Comparison of ENCODE assay signal across 28 cellular contexts in the genomic region with DNA sequence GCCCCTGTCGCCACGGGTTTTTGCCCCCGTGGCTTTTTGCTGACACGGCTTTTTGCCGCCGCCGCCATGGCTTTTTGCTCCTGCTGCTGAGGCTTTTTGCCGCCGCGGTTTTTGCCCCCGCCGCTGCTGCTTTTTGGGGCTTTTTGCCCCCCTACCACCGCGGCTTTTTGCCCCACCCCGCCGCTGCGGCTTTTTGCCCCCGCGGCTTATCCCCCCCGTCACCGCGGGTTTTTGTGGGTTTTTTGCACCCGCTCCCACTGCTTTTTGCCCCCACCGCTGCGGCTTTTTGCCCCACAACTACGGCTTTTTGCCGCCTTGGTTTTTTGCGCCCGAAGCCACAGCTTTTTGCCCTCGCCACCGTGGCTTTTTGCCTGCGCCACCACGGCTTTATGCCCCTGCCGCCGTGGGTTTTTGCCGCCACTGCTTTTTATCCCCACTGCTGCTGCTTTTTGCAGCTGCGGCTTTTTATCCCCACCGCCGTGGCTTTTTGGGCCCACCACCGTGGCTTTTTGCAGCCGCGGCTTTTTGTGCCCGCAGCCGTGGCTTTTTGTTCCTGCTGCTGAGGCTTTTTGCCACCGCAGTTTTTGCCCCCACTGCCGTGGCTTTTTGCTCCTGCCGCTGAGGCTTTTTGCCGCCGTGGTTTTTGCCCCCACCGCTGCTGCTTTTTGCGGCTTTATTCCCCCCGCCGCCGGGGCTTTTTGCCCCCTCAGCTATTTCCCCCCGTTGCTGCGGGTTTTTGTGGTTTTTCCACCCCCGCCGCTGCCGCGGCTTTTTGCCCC.
DNase-seq lines count a peak whose midpoint lies in the region; ATAC-seq and TF ChIP-seq lines count a peak whose summit lies in the region.
"Had no signal": no experiment of that assay in that cellular context is flagged by ENCODE, and none has a peak within 500 bp of the region (broad histone marks: within the 10 kb centered on the region; RNA-seq: fewer than 3 reads in every experiment).

No MANE protein-coding gene starts in this region.

- H2AK5ac ChIP-seq in H9 (ENCODE audit: insufficient read length, low read length) = no peak overlapping the region

- no peak overlapping the region for H2BK5ac ChIP-seq in H9 (ENCODE audit: insufficient read length, low read length)

- TF ChIP-seq POLR2A in sigmoid colon (IDR thresholded peaks at IDR 0.05) = no peak

- no peak overlapping the region for H3K27ac Mint-ChIP-seq in H9
- H3K27ac Mint-ChIP-seq: CD8-positive, alpha-beta memory T cell; effector memory CD8-positive, alpha-beta T cell; mesothelial cell of epicardium; natural killer cell treated with Interleukin-12 subunit alpha and Interleukin-12 subunit beta and Interleukin-15 and Interleukin-18, amount 100 ng/mL, for 72 hours; stimulated activated naive B cell treated with anti-CD40 and anti-IgM and Interleukin-4, amounts not matched to agents 10 μg/mL and 1 μg/mL and 100 μg/mL, for 72 hours had no signal

- no peaks in the 10 kb centered on the region for H4K20me1 ChIP-seq in H9 (ENCODE audit: control insufficient read depth, insufficient read depth, insufficient read length)

- no peak overlapping the region for H3K4ac ChIP-seq in H9 (ENCODE audit: low read depth, low read length)

- H4K91ac ChIP-seq in H9 (ENCODE audit: insufficient read length, low read depth, low read length) = no peak overlapping the region

- no peak for ATAC-seq in left lung
- no peak for ATAC-seq in HG02938 (IDR thresholded peaks at IDR 0.05; ENCODE audit: unreplicated experiment)
- ATAC-seq in HG03378 (IDR thresholded peaks at IDR 0.05; ENCODE audit: unreplicated experiment) = no peak
- ATAC-seq in GM18502 (IDR thresholded peaks at IDR 0.05; ENCODE audit: poor library complexity, unreplicated experiment) = no peak
- no peak for ATAC-seq in GM19452 (IDR thresholded peaks at IDR 0.05; ENCODE audit: unreplicated experiment)
- ATAC-seq: effector memory CD8-positive, alpha-beta T cell; gastrocnemius medialis; GM12878; natural killer cell treated with Interleukin-12 subunit alpha and Interleukin-12 subunit beta and Interleukin-15 and Interleukin-18, amount 100 ng/mL, for 72 hours; stimulated activated naive B cell treated with anti-CD40 and anti-IgM and Interleukin-4, amounts not matched to agents 10 μg/mL and 1 μg/mL and 100 μg/mL, for 72 hours had no signal

- no peaks in the 10 kb centered on the region for H3K79me1 ChIP-seq in H9 (ENCODE audit: insufficient read depth, low read depth, low read length, poor library complexity, severe bottlenecking)

- no peak overlapping the region for H2BK120ac ChIP-seq in H9 (ENCODE audit: low read depth, low read length, poor library complexity, severe bottlenecking)

- no CpG with 5 or more reads among the region's 60 CpGs for WGBS in H9 (ENCODE audit: extremely low coverage, insufficient read length, low lambda C conversion rate)
- 94 to 97% methylated on average over 60 of the region's 60 CpGs for WGBS in sigmoid colon, 2 donors

- no peak overlapping the region for H4K8ac ChIP-seq in H9 (replicated peaks; ENCODE audit: insufficient read length, low read depth, low read length)

- H3K23ac ChIP-seq in H9 (ENCODE audit: insufficient read length, low read depth, low read length) = no peak overlapping the region

- H3T11ph ChIP-seq in H9 (ENCODE audit: low read length) = no peak overlapping the region

- no peaks in the 10 kb centered on the region for H3K4me1 Mint-ChIP-seq in H9
- H3K4me1 Mint-ChIP-seq: CD8-positive, alpha-beta memory T cell; mesothelial cell of epicardium; stimulated activated naive B cell treated with anti-CD40 and anti-IgM and Interleukin-4, amounts not matched to agents 10 μg/mL and 1 μg/mL and 100 μg/mL, for 72 hours had no signal

- peaks cover 60 to 66% of the 10 kb centered on the region in 2 experiments for H3K9me3 Mint-ChIP-seq in H9

- intact Hi-C loops in left lung (cut with DNase I) = no loop called here
- intact Hi-C loops in sigmoid colon (cut with DNase I) = no loop called here

- H2BK20ac ChIP-seq in H9 (ENCODE audit: low read depth, low read length, poor library complexity, severe bottlenecking) = no peak overlapping the region

- no peak overlapping the region for H2AFZ ChIP-seq in H9 (ENCODE audit: low read length)
- H2AFZ ChIP-seq: parathyroid adenoma had no signal

- no peaks in the 10 kb centered on the region for H3K79me2 ChIP-seq in H9 (ENCODE audit: insufficient read depth, low read length)
- H3K79me2 ChIP-seq: parathyroid adenoma had no signal

- H2BK12ac ChIP-seq in H9 (ENCODE audit: insufficient read length, low read depth, low read length) = no peak overlapping the region

- no peak for TF ChIP-seq CTCF in H9 (conservative IDR thresholded peaks at IDR 0.05)
- TF ChIP-seq CTCF in left lung (IDR thresholded peaks at IDR 0.05) = no peak
- TF ChIP-seq CTCF in sigmoid colon (IDR thresholded peaks at IDR 0.05) = no peak

- H3K9ac ChIP-seq in H9 (ENCODE audit: extremely low read depth, insufficient read length, low read length) = no peak overlapping the region
- H3K9ac ChIP-seq: parathyroid adenoma had no signal

- peaks cover 2% of the 10 kb centered on the region; the same call in 1 of the 2 replicates for H3K27me3 Mint-ChIP-seq in H9 (ENCODE audit: low read depth)
- H3K27me3 Mint-ChIP-seq: effector memory CD8-positive, alpha-beta T cell; natural killer cell treated with Interleukin-12 subunit alpha and Interleukin-12 subunit beta and Interleukin-15 and Interleukin-18, amount 100 ng/mL, for 72 hours; stimulated activated naive B cell treated with anti-CD40 and anti-IgM and Interleukin-4, amounts not matched to agents 10 μg/mL and 1 μg/mL and 100 μg/mL, for 72 hours had no signal

- H3K23me2 ChIP-seq in H9 (ENCODE audit: insufficient read length, low read depth, low read length, poor library complexity, severe bottlenecking) = no peaks in the 10 kb centered on the region

- no peaks in the 10 kb centered on the region for H3K36me3 ChIP-seq in left lung
- no peaks in the 10 kb centered on the region for H3K36me3 ChIP-seq in sigmoid colon
- H3K36me3 ChIP-seq: brain microvascular endothelial cell, esophagus muscularis mucosa, gastrocnemius medialis, WERI-Rb-1 had no signal

- H3K4me2 ChIP-seq in H9 (ENCODE audit: insufficient read depth, insufficient read length, low read length) = no peak overlapping the region

- no peak overlapping the region for H3K4me3 Mint-ChIP-seq in H9
- H3K4me3 Mint-ChIP-seq: CD8-positive, alpha-beta memory T cell; effector memory CD8-positive, alpha-beta T cell; mesothelial cell of epicardium; natural killer cell treated with Interleukin-12 subunit alpha and Interleukin-12 subunit beta and Interleukin-15 and Interleukin-18, amount 100 ng/mL, for 72 hours; stimulated activated naive B cell treated with anti-CD40 and anti-IgM and Interleukin-4, amounts not matched to agents 10 μg/mL and 1 μg/mL and 100 μg/mL, for 72 hours had no signal

- H3K27me3 ChIP-seq in H9 (ENCODE audit: insufficient read depth, low read length) (no peaks in the 10 kb centered on the region), left lung (no peaks in the 10 kb centered on the region), sigmoid colon (no peaks in the 10 kb centered on the region)
- H3K27me3 ChIP-seq: brain microvascular endothelial cell, gastrocnemius medialis had no signal

- no peak overlapping the region for H3K56ac ChIP-seq in H9 (ENCODE audit: insufficient read length, low read depth, low read length)

- H4K5ac ChIP-seq in H9 (ENCODE audit: insufficient read length, low read depth, low read length) = no peak overlapping the region

- no peak overlapping the region for H3K4me3 ChIP-seq in left lung
- no peak overlapping the region for H3K4me3 ChIP-seq in sigmoid colon
- H3K4me3 ChIP-seq: esophagus muscularis mucosa, gastrocnemius medialis, GM12878 had no signal

- H3K4me1 ChIP-seq in H9 (ENCODE audit: insufficient read depth, low read length) (no peaks in the 10 kb centered on the region), left lung (no peaks in the 10 kb centered on the region), sigmoid colon (no peaks in the 10 kb centered on the region)
- H3K4me1 ChIP-seq: esophagus muscularis mucosa, gastrocnemius medialis, parathyroid adenoma had no signal

- H3K14ac ChIP-seq in H9 (ENCODE audit: insufficient read depth, low read length) = no peak overlapping the region

- H3K36me3 Mint-ChIP-seq in H9 (ENCODE audit: insufficient read depth in 1 of 3, low read depth in 3 of 3) = peaks cover 0 to 17% (median 4%) of the 10 kb centered on the region in 3 experiments; a peak in 4 of 7 replicates
- H3K36me3 Mint-ChIP-seq: CD8-positive, alpha-beta memory T cell had no signal

- no peak overlapping the region for H3K18ac ChIP-seq in H9 (ENCODE audit: insufficient read length, low read depth, low read length)

- H3K27ac ChIP-seq in H9 (ENCODE audit: insufficient read length, low read depth, low read length) (no peak overlapping the region), left lung (no peak overlapping the region), sigmoid colon (no peak overlapping the region)
- H3K27ac ChIP-seq: brain microvascular endothelial cell, esophagus muscularis mucosa, gastrocnemius medialis, parathyroid adenoma, WERI-Rb-1 had no signal

- DNase-seq in ELF-1 (ENCODE audit: low read depth, low spot score) (peak; percentile 0), H9 (peak; percentile 5), left lung (peak; percentile 7 to 55), sigmoid colon (peak; percentile 54)
- DNase-seq: activated CD4-positive, alpha-beta T cell treated with anti-CD3 and anti-CD28 coated beads, Interleukin-2, amount 50 U/mL, for 1 hour; activated gamma-delta T cell; brain microvascular endothelial cell; DMS53; effector memory CD8-positive, alpha-beta T cell; gastrocnemius medialis; GOT3; kidney glomerular epithelial cell; MV-4-11; NCI-H187; NCI-H69; stimulated activated CD4-positive, alpha-beta T cell treated with anti-CD3 and anti-CD28 coated beads, Interleukin-1b, Interleukin-23, amount 100 ng/mL, for 48 hours; stimulated activated naive B cell treated with anti-CD40 and anti-IgM and Interleukin-4, amounts not matched to agents 10 μg/mL and 1 μg/mL and 100 μg/mL, for 72 hours; WERI-Rb-1 had no signal

- no peak for TF ChIP-seq EP300 in sigmoid colon (IDR thresholded peaks at IDR 0.05)

- H2BK15ac ChIP-seq in H9 (ENCODE audit: low read depth, low read length) = no peak overlapping the region

- H3K9me3 ChIP-seq in H9 (ENCODE audit: control insufficient read depth, low read depth, low read length) (peaks cover 12% of the 10 kb centered on the region), left lung (peaks cover 0 to 30% of the 10 kb centered on the region in 2 donors), sigmoid colon (peaks cover 0 to 5% (median 1%) of the 10 kb centered on the region in 4 donors)
- H3K9me3 ChIP-seq: gastrocnemius medialis had no signal

Comparison
In these comparisons a context has a peak if more than half of its experiments do, and no peak if none do; other contexts are left out.
1. DNase-seq: peak in every context shown above with its lines; median percentile 54 in sigmoid colon; 31 in left lung; 5 in H9; 0 in ELF-1.